Comparison of ENCODE assay signal across 9 cellular contexts in genomic region chr17:58344791-58345157, GRCh38. TPM values are rescaled to one million over a fixed set of nuclear protein-coding genes. Genes with fewer than 3 reads are reported as not detected.
DNase-seq lines count a peak whose midpoint lies in the region; ATAC-seq, FAIRE-seq and TF ChIP-seq lines count a peak whose summit lies in the region.
"Had no signal": no experiment of that assay in that cellular context is flagged by ENCODE, and none has a peak within 500 bp of the region (broad histone marks: within the 10 kb centered on the region; RNA-seq: fewer than 3 reads in every experiment).

No MANE protein-coding gene starts in this region.

- H3K36me3 ChIP-seq in Peyer's patch: peaks cover 0 to 63% (median 0%) of the 10 kb centered on the region in 3 donors
- peaks cover 41% of the 10 kb centered on the region for H3K36me3 ChIP-seq in BE2C

- peak overlapping the region in 3 of 4 donors; percentile 11 to 40 (median 12) for H3K4me3 ChIP-seq in Peyer's patch
- H3K4me3 ChIP-seq in BE2C (ENCODE audit: low read depth, low read length): no peak overlapping the region

- ATAC-seq in HG02571 (IDR thresholded peaks at IDR 0.05; ENCODE audit: unreplicated experiment): peak; percentile 39

- TF ChIP-seq POLR2A in GM12892 (IDR thresholded peaks at IDR 0.05; ENCODE audit: low read depth, low read length) (no peak), Peyer's patch (IDR thresholded peaks at IDR 0.05) (no peak)

- no peak for FAIRE-seq in GM12892 (lab: Jason Lieb, UNC)

- H3K9me3 ChIP-seq in Peyer's patch: no peaks in the 10 kb centered on the region
- H3K9me3 ChIP-seq in BE2C: no peaks in the 10 kb centered on the region

- H3K27me3 ChIP-seq in Peyer's patch (no peaks in the 10 kb centered on the region), BE2C (no peaks in the 10 kb centered on the region)

- H3K4me1 ChIP-seq in Peyer's patch (peaks cover 0 to 38% (median 18%) of the 10 kb centered on the region in 4 donors), BE2C (no peaks in the 10 kb centered on the region)

- H3K27ac ChIP-seq in Peyer's patch: peak overlapping the region; percentile 65 to 97 (median 77)

- DNase-seq in GM12892 (ENCODE audit: insufficient read length) (peak; percentile 19), Peyer's patch (peak in 2 of 3 donors; percentile 67 to 79), BE2C (no peak), NCI-H2029 treated with DMSO at 0.1 percent for 48 hours (lab: John Stamatoyannopoulos, UW) (no peak), DMS53 treated with DMSO at 0.1 percent for 48 hours (lab: John Stamatoyannopoulos, UW; ENCODE audit: unreplicated experiment) (no peak), NCI-H1417 treated with DMSO at 0.1 percent for 48 hours (lab: John Stamatoyannopoulos, UW) (no peak)
- peak; percentile 27 for DNase-seq in effector CD8-positive, alpha-beta T cell (lab: John Stamatoyannopoulos, UW)

- TF ChIP-seq CTCF in Peyer's patch (IDR thresholded peaks at IDR 0.05) (peak in 4 of 6 experiments; percentile 29 to 49 (median 36)), BE2C (IDR thresholded peaks at IDR 0.05; ENCODE audit: low read depth, low read length) (no peak)

RNA-seq across cellular contexts. Expression of gene SUPT4H1, which starts 7.2 kb away (rescaled TPM):
- 94.9 TPM for polyA plus RNA-seq in GM12892 (2012; ENCODE audit: missing spikeins)
- 10 to 100 TPM; 31.9 to 56.1 (median 47.9) TPM for total RNA-seq in Peyer's patch
- polyA plus RNA-seq in BE2C (2012; ENCODE audit: insufficient read depth, insufficient read length, low read depth): 510 TPM

RNA-seq across cellular contexts. Expression of gene TSPOAP1, which starts 16.2 kb away (rescaled TPM):
- polyA plus RNA-seq in GM12892 (2012; ENCODE audit: missing spikeins): 5.0 TPM
- total RNA-seq in Peyer's patch: 10 to 100 TPM in 2 of 4 donors, 1 to 10 TPM in 2; 9.1 to 11.9 (median 10.4) TPM
- polyA plus RNA-seq in BE2C (2012; ENCODE audit: insufficient read depth, insufficient read length, low read depth): 3.1 TPM
- total RNA-seq: dermis microvascular lymphatic vessel endothelial cell had no signal

Comparison
In these comparisons a context has a peak if more than half of its experiments do, and no peak if none do; other contexts are left out.
1. DNase-seq: peak in GM12892 (single experiment), Peyer's patch (2 of 3) and effector CD8-positive, alpha-beta T cell (single experiment); none in BE2C (single experiment), NCI-H2029 treated with DMSO at 0.1 percent for 48 hours (single experiment), DMS53 treated with DMSO at 0.1 percent for 48 hours (single experiment) and NCI-H1417 treated with DMSO at 0.1 percent for 48 hours (single experiment).